8 cellular contexts compared by ENCODE assay signal in genomic region chr12:78470354-78471195, GRCh38.
DNase-seq lines count a peak whose midpoint lies in the region; ATAC-seq and TF ChIP-seq lines count a peak whose summit lies in the region.

No MANE protein-coding gene starts in this region.

- no peaks in the 10 kb centered on the region for H3K27me3 Mint-ChIP-seq in stimulated activated naive B cell treated with anti-CD40 and anti-IgM and Interleukin-4, amounts not matched to agents 10 μg/mL and 1 μg/mL and 100 μg/mL, for 72 hours

- H3K9ac ChIP-seq in OCI-LY3 (ENCODE audit: low read length), result no peak overlapping the region

- no peaks in the 10 kb centered on the region for H3K36me3 ChIP-seq in OCI-LY3 (replicated peaks; ENCODE audit: low read depth, low read length)

- H3K4me3 ChIP-seq in GM12864 (ENCODE audit: low read depth, low read length), result no peak overlapping the region
- no peak overlapping the region for H3K4me3 ChIP-seq in OCI-LY3 (ENCODE audit: low read length)
- H3K4me3 ChIP-seq in fibroblast of mammary gland (ENCODE audit: control insufficient read depth, low read depth, low read length), result no peak overlapping the region

- H3K4me1 Mint-ChIP-seq in stimulated activated naive B cell treated with anti-CD40 and anti-IgM and Interleukin-4, amounts not matched to agents 10 μg/mL and 1 μg/mL and 100 μg/mL, for 72 hours, result no peaks in the 10 kb centered on the region

- H3K27ac ChIP-seq in OCI-LY3 (ENCODE audit: low read length), result no peak overlapping the region

- no peaks in the 10 kb centered on the region for H3K79me2 ChIP-seq in OCI-LY3 (ENCODE audit: low read length)

- ATAC-seq in HG03439 (IDR thresholded peaks at IDR 0.05; ENCODE audit: unreplicated experiment), result peak; percentile 70
- peak; percentile 50 to 56 for ATAC-seq in stimulated activated naive B cell treated with anti-CD40 and anti-IgM and Interleukin-4, amounts not matched to agents 10 μg/mL and 1 μg/mL and 100 μg/mL, for 72 hours (replicated peaks)
- ATAC-seq in HG02623 (IDR thresholded peaks at IDR 0.05; ENCODE audit: unreplicated experiment), result no peak

- H3K27me3 ChIP-seq in OCI-LY3 (ENCODE audit: low read depth, low read length), result no peaks in the 10 kb centered on the region

- no peaks in the 10 kb centered on the region for H3K9me3 Mint-ChIP-seq in stimulated activated naive B cell treated with anti-CD40 and anti-IgM and Interleukin-4, amounts not matched to agents 10 μg/mL and 1 μg/mL and 100 μg/mL, for 72 hours

- TF ChIP-seq CTCF in GM12864 (IDR thresholded peaks at IDR 0.05; ENCODE audit: low read depth, low read length, missing control alignments) (peak; percentile 49), OCI-LY3 (IDR thresholded peaks at IDR 0.05; ENCODE audit: low read depth, low read length) (peak; percentile 68), fibroblast of mammary gland (conservative IDR thresholded peaks at IDR 0.05; ENCODE audit: control insufficient read depth, insufficient read depth, low read depth, low read length) (peak; percentile 76)

- no peak overlapping the region for H3K4me3 Mint-ChIP-seq in stimulated activated naive B cell treated with anti-CD40 and anti-IgM and Interleukin-4, amounts not matched to agents 10 μg/mL and 1 μg/mL and 100 μg/mL, for 72 hours

- no peaks in the 10 kb centered on the region for H3K36me3 Mint-ChIP-seq in stimulated activated naive B cell treated with anti-CD40 and anti-IgM and Interleukin-4, amounts not matched to agents 10 μg/mL and 1 μg/mL and 100 μg/mL, for 72 hours

- H3K27ac Mint-ChIP-seq in stimulated activated naive B cell treated with anti-CD40 and anti-IgM and Interleukin-4, amounts not matched to agents 10 μg/mL and 1 μg/mL and 100 μg/mL, for 72 hours, result no peak overlapping the region

- no peaks in the 10 kb centered on the region for H4K20me1 ChIP-seq in OCI-LY3 (ENCODE audit: insufficient read depth, low read length)

- no peak overlapping the region for H3K4me2 ChIP-seq in OCI-LY3 (ENCODE audit: low read length)

- H3K9me3 ChIP-seq in OCI-LY3 (ENCODE audit: insufficient read depth, low read length), result no peaks in the 10 kb centered on the region

- H3K4me1 ChIP-seq in OCI-LY3 (ENCODE audit: low read length), result no peaks in the 10 kb centered on the region

- no peak for DNase-seq in GM12864 (ENCODE audit: low read depth)
- peak; percentile 60 for DNase-seq in fibroblast of mammary gland (ENCODE audit: low read depth)
- DNase-seq in stimulated activated naive B cell treated with anti-CD40 and anti-IgM and Interleukin-4, amounts not matched to agents 10 μg/mL and 1 μg/mL and 100 μg/mL, for 72 hours, result no peak
- no peak for DNase-seq in activated CD4-positive, alpha-beta T cell treated with anti-CD3 and anti-CD28 coated beads, Interleukin-2, amount 50 U/mL, for 1 hour
- DNase-seq in NK-92 (lab: John Stamatoyannopoulos, UW; ENCODE audit: unreplicated experiment), result no peak

- no peak overlapping the region for H2AFZ ChIP-seq in OCI-LY3 (ENCODE audit: low read depth, low read length)
